In genomic region chr17:64965826-64966283, GRCh38 we compare ENCODE assay signal across 1 cellular context.
TF ChIP-seq lines count a peak whose summit lies in the region.
"Not testable (repeated sequence)": the region's sequence is repeated elsewhere in the genome, so short reads cannot be mapped to it uniquely, and the experiment has no call there.

No MANE protein-coding gene starts in this region.

TF ChIP-seq in HepG2, 621 proteins besides CTCF, POLR2A, EP300 and RAD21 (continued from another document and continues in another):
- TF ChIP-seq HMGXB3 (CRISPR knock-in tag; IDR thresholded peaks at IDR 0.05; ENCODE audit: borderline replicate concordance) (peak; percentile 51; the same call in 1 of the 2 replicates), KLF16 (CRISPR knock-in tag; IDR thresholded peaks at IDR 0.05) (peak in 1 of 2 experiments; percentile 93; a peak in 2 of 4 replicates), TFDP2 (CRISPR knock-in tag; IDR thresholded peaks at IDR 0.05) (peak; percentile 92), ZMAT3 (CRISPR knock-in tag; conservative IDR thresholded peaks at IDR 0.05) (peak; percentile 98), ZNF280B (CRISPR knock-in tag; IDR thresholded peaks at IDR 0.05; ENCODE audit: borderline replicate concordance) (peak; percentile 98), MIXL1 (CRISPR knock-in tag; IDR thresholded peaks at IDR 0.05) (peak; percentile 51; the same call in 1 of the 2 replicates), TMF1 (CRISPR knock-in tag; IDR thresholded peaks at IDR 0.05; ENCODE audit: low read depth) (peak; percentile 96), HNF4G (CRISPR knock-in tag; IDR thresholded peaks at IDR 0.05; ENCODE audit: borderline replicate concordance, low read depth) (0 out of 2 replicates have a peak, but pooled peaks have one; percentile 30), ZNF143 (CRISPR knock-in tag; IDR thresholded peaks at IDR 0.05) (0 out of 2 replicates have a peak, but pooled peaks have one; percentile 41), JARID2 (CRISPR knock-in tag; IDR thresholded peaks at IDR 0.05; ENCODE audit: insufficient replicate concordance) (peak; percentile 96), PAXIP1 (CRISPR knock-in tag; conservative IDR thresholded peaks at IDR 0.05) (peak; percentile 58; the same call in 1 of the 2 replicates), ZNF746 (CRISPR knock-in tag; IDR thresholded peaks at IDR 0.05) (peak; percentile 92), ZNF768 (CRISPR knock-in tag; IDR thresholded peaks at IDR 0.05) (peak; percentile 80; the same call in 1 of the 2 replicates), KDM5B (CRISPR knock-in tag; IDR thresholded peaks at IDR 0.05; ENCODE audit: borderline replicate concordance) (peak; percentile 99), HNRNPLL (IDR thresholded peaks at IDR 0.05; ENCODE audit: low read depth, low read length, poor library complexity, severe bottlenecking) (peak; percentile 41), ZNF619 (CRISPR knock-in tag; IDR thresholded peaks at IDR 0.05) (0 out of 2 replicates have a peak, but pooled peaks have one; percentile 49), ZBTB1 (CRISPR knock-in tag; IDR thresholded peaks at IDR 0.05; ENCODE audit: borderline replicate concordance) (peak; percentile 27; the same call in 1 of the 2 replicates), CREB3 (CRISPR knock-in tag; IDR thresholded peaks at IDR 0.05) (peak; percentile 97), ARHGAP35 (CRISPR knock-in tag; IDR thresholded peaks at IDR 0.05; ENCODE audit: borderline replicate concordance) (peak; percentile 99), ZNF354B (CRISPR knock-in tag; IDR thresholded peaks at IDR 0.05) (peak; percentile 94; the same call in 1 of the 2 replicates), ZNF562 (CRISPR knock-in tag; IDR thresholded peaks at IDR 0.05; ENCODE audit: borderline replicate concordance) (peak; percentile 84), UBTF (CRISPR knock-in tag; IDR thresholded peaks at IDR 0.05) (peak; percentile 95), ZNF451 (CRISPR knock-in tag; IDR thresholded peaks at IDR 0.05) (peak; percentile 96), MEIS1 (CRISPR knock-in tag; IDR thresholded peaks at IDR 0.05; ENCODE audit: borderline replicate concordance) (peak; percentile 91), HOXA3 (CRISPR knock-in tag; IDR thresholded peaks at IDR 0.05) (peak; percentile 79), ZNF367 (CRISPR knock-in tag; IDR thresholded peaks at IDR 0.05; ENCODE audit: borderline replicate concordance) (peak; percentile 90; the same call in 1 of the 2 replicates), ZBTB44 (CRISPR knock-in tag; IDR thresholded peaks at IDR 0.05) (peak; percentile 87; the same call in 1 of the 2 replicates), PRDM15 (CRISPR knock-in tag; IDR thresholded peaks at IDR 0.05) (peak; percentile 71), FOXJ3 (CRISPR knock-in tag; IDR thresholded peaks at IDR 0.05; ENCODE audit: borderline replicate concordance) (peak; percentile 71; the same call in 1 of the 2 replicates), BRCA1 (CRISPR knock-in tag; IDR thresholded peaks at IDR 0.05) (peak; percentile 82; the same call in 1 of the 2 replicates)
- TF ChIP-seq HNF4G (IDR thresholded peaks at IDR 0.05; ENCODE audit: borderline replicate concordance, low read depth, low read length), result not testable (repeated sequence)
